In genomic region chr11:111044751-111045407, GRCh38 we compare ENCODE assay signal across 17 cellular contexts.
DNase-seq lines count a peak whose midpoint lies in the region; ATAC-seq and TF ChIP-seq lines count a peak whose summit lies in the region.
"Had no signal": no experiment of that assay in that cellular context is flagged by ENCODE, and none has a peak within 500 bp of the region (broad histone marks: within the 10 kb centered on the region; RNA-seq: fewer than 3 reads in every experiment).

No MANE protein-coding gene starts in this region.

- 82 to 86% methylated on average over 6 of the region's 6 CpGs for WGBS in heart right ventricle, 2 donors

- H3K27ac ChIP-seq in left ventricle myocardium inferior (replicated peaks) (peak overlapping the region; percentile 7), heart right ventricle (no peak overlapping the region)
- H3K27ac ChIP-seq: A549, KMS-11 had no signal

- H3K4me1 ChIP-seq in left ventricle myocardium inferior (no peaks in the 10 kb centered on the region), heart right ventricle (no peaks in the 10 kb centered on the region)
- H3K4me1 ChIP-seq: A549 had no signal

- H3K9me3 ChIP-seq in left ventricle myocardium inferior (replicated peaks) (no peaks in the 10 kb centered on the region), heart right ventricle (no peaks in the 10 kb centered on the region)
- H3K9me3 ChIP-seq: A549 had no signal

- TF ChIP-seq CTCF in left ventricle myocardium inferior (IDR thresholded peaks at IDR 0.05; ENCODE audit: borderline replicate concordance) (no peak), heart right ventricle (IDR thresholded peaks at IDR 0.05) (no peak)

- DNase-seq in left ventricle myocardium inferior (no peak), heart right ventricle (no peak), head of caudate nucleus (peak in 27 of 42 donors; percentile 6 to 67 (median 20)), sciatic nerve (ENCODE audit: low spot score) (no peak)
- DNase-seq in stimulated activated CD4-positive, alpha-beta T cell treated with anti-CD3 and anti-CD28 coated beads, Interleukin-12 subunit alpha, Interleukin-12 subunit beta, amount 100 ng/mL, for 4 hours = no peak
- DNase-seq: DMS79 treated with DMSO at 0.1 percent for 48 hours, GOT3, NCI-H146, NCI-H2081 treated with DMSO at 0.1 percent for 48 hours, NCI-H510A treated with DMSO at 0.1 percent for 48 hours, SHP77 treated with DMSO at 0.1 percent for 48 hours had no signal

- no peak for ATAC-seq in heart right ventricle
- ATAC-seq in sciatic nerve = peak; percentile 36
- no peak for ATAC-seq in GM21381 (IDR thresholded peaks at IDR 0.05; ENCODE audit: unreplicated experiment)
- ATAC-seq in HG03460 (IDR thresholded peaks at IDR 0.05; ENCODE audit: unreplicated experiment) = no peak
- ATAC-seq in HG02623 (IDR thresholded peaks at IDR 0.05; ENCODE audit: unreplicated experiment) = no peak
- ATAC-seq: A549, HepG2 had no signal

- H3K36me3 ChIP-seq in left ventricle myocardium inferior = no peaks in the 10 kb centered on the region
- H3K36me3 ChIP-seq in heart right ventricle = no peaks in the 10 kb centered on the region

- intact Hi-C loops in left ventricle myocardium inferior (cut with micrococcal nuclease) (no loop called here), heart right ventricle (cut with DNase I) (no loop called here), head of caudate nucleus (cut with DNase I) (no loop called here), sciatic nerve (cut with DNase I) (no loop called here)

- H3K27me3 ChIP-seq in left ventricle myocardium inferior (ENCODE audit: low read depth) (no peaks in the 10 kb centered on the region), heart right ventricle (no peaks in the 10 kb centered on the region)

- H3K4me3 ChIP-seq in left ventricle myocardium inferior (no peak overlapping the region), heart right ventricle (no peak overlapping the region)
- H3K4me3 ChIP-seq: A549 had no signal

Comparison
In these comparisons a context has a peak if more than half of its experiments do, and no peak if none do; other contexts are left out.
1. DNase-seq: peak in head of caudate nucleus (27 of 42); none in left ventricle myocardium inferior (single experiment), heart right ventricle (0 of 2), sciatic nerve (single experiment) and stimulated activated CD4-positive, alpha-beta T cell treated with anti-CD3 and anti-CD28 coated beads, Interleukin-12 subunit alpha, Interleukin-12 subunit beta, amount 100 ng/mL, for 4 hours (single experiment).